ENCODE assay signal across 25 cellular contexts in the genomic region with DNA sequence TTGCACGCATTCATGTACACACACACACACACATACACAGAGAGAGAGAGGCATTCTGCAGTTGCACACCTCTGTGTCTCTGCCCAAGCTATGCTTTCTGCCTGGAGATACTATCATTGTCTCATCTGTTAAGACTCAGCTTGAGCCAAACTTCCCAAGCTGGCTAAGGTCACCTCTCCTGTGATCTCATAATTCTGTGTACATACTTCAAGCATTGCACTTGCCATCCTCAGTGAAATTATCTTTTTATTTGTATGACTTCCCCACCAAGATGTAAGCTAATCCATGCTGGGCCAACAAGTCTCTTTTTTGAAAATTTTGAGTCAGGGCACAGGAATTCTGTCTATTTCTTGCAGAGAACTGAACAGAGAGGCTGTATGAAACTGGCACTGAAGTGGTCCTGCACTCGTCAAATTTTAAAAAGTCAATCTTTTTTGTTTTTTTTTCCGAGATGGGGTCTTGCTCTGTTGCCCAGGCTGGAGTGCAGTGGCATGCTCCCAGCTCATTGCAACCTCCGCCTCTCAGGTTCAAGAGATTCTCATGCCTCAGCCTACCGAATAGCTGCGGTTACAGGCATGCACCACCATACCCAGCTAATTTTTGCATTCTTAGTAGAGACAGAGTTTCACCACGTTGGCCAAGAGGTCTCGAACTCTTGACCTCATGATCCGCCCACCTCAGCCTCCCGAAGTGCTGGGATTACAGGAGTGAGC. TPM values are rescaled to one million over a fixed set of nuclear protein-coding genes. Genes with fewer than 3 reads are reported as not detected.
DNase-seq lines count a peak whose midpoint lies in the region; ATAC-seq, FAIRE-seq and TF ChIP-seq lines count a peak whose summit lies in the region.
"Had no signal": no experiment of that assay in that cellular context is flagged by ENCODE, and none has a peak within 500 bp of the region (broad histone marks: within the 10 kb centered on the region; RNA-seq: fewer than 3 reads in every experiment).

No MANE protein-coding gene starts in this region.

- H3K9ac ChIP-seq in astrocyte (ENCODE audit: low read length) = no peak overlapping the region

- peaks cover 29% of the 10 kb centered on the region for H3K4me1 Mint-ChIP-seq in astrocyte (ENCODE audit: low read depth, unreplicated experiment)
- H3K4me1 Mint-ChIP-seq: B cell; central memory CD8-positive, alpha-beta T cell had no signal

- no peak overlapping the region for H3K4me2 ChIP-seq in astrocyte (ENCODE audit: low read length)

- no peak for TF ChIP-seq CTCF in HEK293 (tag by site-specific recombination; IDR thresholded peaks at IDR 0.05)
- no peak for TF ChIP-seq CTCF in astrocyte (IDR thresholded peaks at IDR 0.05; ENCODE audit: insufficient read depth, low read depth, low read length)
- TF ChIP-seq CTCF in fibroblast of pulmonary artery (IDR thresholded peaks at IDR 0.05; ENCODE audit: low read length, missing control alignments) = no peak
- TF ChIP-seq CTCF in gastrocnemius medialis (IDR thresholded peaks at IDR 0.05 in 4 of 5, conservative IDR thresholded peaks at IDR 0.05 in 1 of 5) = no peak

- H3K4me3 ChIP-seq in HEK293 (ENCODE audit: low read depth, low read length) (no peak overlapping the region), astrocyte (ENCODE audit: insufficient read depth, low read depth, low read length) (no peak overlapping the region), fibroblast of pulmonary artery (replicated peaks; ENCODE audit: low read depth, low read length) (no peak overlapping the region), gastrocnemius medialis (no peak overlapping the region)
- H3K4me3 ChIP-seq: HAP-1, mucosa of descending colon, skin epidermis, upper lobe of left lung had no signal

- H3K27me3 Mint-ChIP-seq in astrocyte (ENCODE audit: low read depth, unreplicated experiment) = no peaks in the 10 kb centered on the region
- H3K27me3 Mint-ChIP-seq: B cell; central memory CD8-positive, alpha-beta T cell had no signal

- H3K36me3 Mint-ChIP-seq in astrocyte (ENCODE audit: low read depth, unreplicated experiment) = no peaks in the 10 kb centered on the region

- H3K9me3 Mint-ChIP-seq in astrocyte (ENCODE audit: unreplicated experiment) = no peaks in the 10 kb centered on the region
- H3K9me3 Mint-ChIP-seq: central memory CD8-positive, alpha-beta T cell had no signal

- no peaks in the 10 kb centered on the region for H4K20me1 ChIP-seq in astrocyte (ENCODE audit: insufficient read depth, low read length)

- FAIRE-seq in astrocyte (lab: Jason Lieb, UNC) = no peak
- FAIRE-seq in HTR-8/SVneo (lab: Jason Lieb, UNC) = no peak

- H3K27me3 ChIP-seq in astrocyte (ENCODE audit: insufficient read depth, low read length) (no peaks in the 10 kb centered on the region), gastrocnemius medialis (no peaks in the 10 kb centered on the region)
- H3K27me3 ChIP-seq: neutrophil, upper lobe of left lung had no signal

- no peaks in the 10 kb centered on the region for H3K9me3 ChIP-seq in HEK293 (ENCODE audit: control insufficient read depth, insufficient read depth, low read depth, low read length)
- no peaks in the 10 kb centered on the region for H3K9me3 ChIP-seq in astrocyte (ENCODE audit: insufficient read depth, low read depth, low read length)
- H3K9me3 ChIP-seq in gastrocnemius medialis = no peaks in the 10 kb centered on the region
- H3K9me3 ChIP-seq: HAP-1, mucosa of descending colon, neutrophil, upper lobe of left lung had no signal

- H3K79me2 ChIP-seq in astrocyte (ENCODE audit: insufficient read depth, low read length) = no peaks in the 10 kb centered on the region

- POLR2A ChIA-PET in HEK293 (lab: Yijun Ruan, JAX) = no interaction called here

- ATAC-seq in gastrocnemius medialis = no peak
- no peak for ATAC-seq in GM21717 (IDR thresholded peaks at IDR 0.05; ENCODE audit: unreplicated experiment)
- ATAC-seq: mucosa of descending colon, Panc1 had no signal

- intact Hi-C loops in gastrocnemius medialis (cut with DNase I; ENCODE audit: low total_unique reads) = no loop called here

- H3K4me3 Mint-ChIP-seq in astrocyte (ENCODE audit: unreplicated experiment) = no peak overlapping the region
- H3K4me3 Mint-ChIP-seq: B cell; central memory CD8-positive, alpha-beta T cell had no signal

- H3K27ac ChIP-seq in HEK293 (ENCODE audit: extremely low read depth, low read depth, low read length) (no peak overlapping the region), astrocyte (ENCODE audit: low read depth, low read length) (no peak overlapping the region), gastrocnemius medialis (peak overlapping the region; percentile 79 to 93 (median 82)), caudate nucleus (ENCODE audit: low read depth, low read length) (no peak overlapping the region)
- H3K27ac ChIP-seq: neutrophil, skin epidermis, upper lobe of left lung had no signal

- CTCF ChIA-PET in HEK293 (lab: Yijun Ruan, JAX) = no interaction called here

- H2AFZ ChIP-seq in astrocyte (ENCODE audit: low read depth, low read length) = no peak overlapping the region

- H3K27ac Mint-ChIP-seq in astrocyte (ENCODE audit: unreplicated experiment) = peak overlapping the region; percentile 30
- H3K27ac Mint-ChIP-seq: B cell had no signal

- in situ Hi-C loops in gastrocnemius medialis (cut with MboI; ENCODE audit: low sequenced_read_pairs in 4 of 4) = no loop called here

- DNase-seq in astrocyte (ENCODE audit: low read depth) = peak; percentile 48
- DNase-seq in fibroblast of pulmonary artery (ENCODE audit: low read depth) = peak; percentile 34
- DNase-seq in gastrocnemius medialis = no peak
- no peak for DNase-seq in caudate nucleus (lab: John Stamatoyannopoulos, UW)
- no peak for DNase-seq in NCI-H2029 treated with DMSO at 0.1 percent for 48 hours (lab: John Stamatoyannopoulos, UW)
- DNase-seq in HTR-8/SVneo (ENCODE audit: insufficient read length, low spot score) = no peak
- DNase-seq: activated CD4-positive, alpha-beta T cell treated with anti-CD3 and anti-CD28 coated beads, Interleukin-2, amount 50 U/mL, for 48 hours; activated CD8-positive, alpha-beta memory T cell treated with anti-CD3 and anti-CD28 coated beads, Interleukin-2, amount 50 U/mL, for 4 hours; activated naive CD4-positive, alpha-beta T cell treated with anti-CD3 and anti-CD28 coated beads, Interleukin-2, amount 50 U/mL, for 16 hours; anterior cingulate cortex; islet precursor cell; mucosa of descending colon; NCI-H2171 treated with DMSO at 0.1 percent for 48 hours; NCI-H524 treated with DMSO at 0.1 percent for 48 hours; SIG-M5; SW 1271; upper lobe of left lung had no signal

- TF ChIP-seq POLR2A in gastrocnemius medialis (IDR thresholded peaks at IDR 0.05) = no peak

- H3K4me1 ChIP-seq in HEK293 (ENCODE audit: control insufficient read depth, insufficient read depth, low read length) (peaks cover 28% of the 10 kb centered on the region), astrocyte (ENCODE audit: insufficient read depth, low read length) (peaks cover 13% of the 10 kb centered on the region), gastrocnemius medialis (peaks cover 91% of the 10 kb centered on the region in 2 donors)

- H3K36me3 ChIP-seq in HEK293 (ENCODE audit: control insufficient read depth in 2 of 2, insufficient read depth in 1 of 2, low read length in 2 of 2) (no peaks in the 10 kb centered on the region; a peak in 1 of 3 replicates), astrocyte (ENCODE audit: insufficient read depth, low read length) (no peaks in the 10 kb centered on the region), gastrocnemius medialis (no peaks in the 10 kb centered on the region)
- H3K36me3 ChIP-seq: HAP-1, neutrophil, upper lobe of left lung had no signal

TF ChIP-seq in HEK293, 187 proteins besides CTCF, POLR2A, EP300 and RAD21:
- no peak for TF ChIP-seq HOXD13 (CRISPR knock-in tag; IDR thresholded peaks at IDR 0.05; ENCODE audit: borderline replicate concordance)
- TF ChIP-seq ZNF121 (tag by site-specific recombination; IDR thresholded peaks at IDR 0.05) = peak; percentile 73

RNA-seq across cellular contexts. Expression of gene TMTC1, which starts 44.3 kb away (rescaled TPM):
- total RNA-seq in astrocyte = 4.7 and 5.0 TPM in 2 replicates
- total RNA-seq in gastrocnemius medialis = 10 to 100 TPM; 38.5 to 83.5 (median 42.6) TPM
- total RNA-seq: B cell had no signal

Comparison
In these comparisons a context has a peak if more than half of its experiments do, and no peak if none do; other contexts are left out.
1. H3K27ac ChIP-seq: peak in gastrocnemius medialis (4 of 4); none in HEK293 (single experiment), astrocyte (single experiment) and caudate nucleus (single experiment).
2. DNase-seq: peak in astrocyte (single experiment) and fibroblast of pulmonary artery (single experiment); none in gastrocnemius medialis (0 of 2), caudate nucleus (0 of 61), NCI-H2029 treated with DMSO at 0.1 percent for 48 hours (single experiment) and HTR-8/SVneo (single experiment).